ENCODE assay signal across 1 cellular context in the genomic region with DNA sequence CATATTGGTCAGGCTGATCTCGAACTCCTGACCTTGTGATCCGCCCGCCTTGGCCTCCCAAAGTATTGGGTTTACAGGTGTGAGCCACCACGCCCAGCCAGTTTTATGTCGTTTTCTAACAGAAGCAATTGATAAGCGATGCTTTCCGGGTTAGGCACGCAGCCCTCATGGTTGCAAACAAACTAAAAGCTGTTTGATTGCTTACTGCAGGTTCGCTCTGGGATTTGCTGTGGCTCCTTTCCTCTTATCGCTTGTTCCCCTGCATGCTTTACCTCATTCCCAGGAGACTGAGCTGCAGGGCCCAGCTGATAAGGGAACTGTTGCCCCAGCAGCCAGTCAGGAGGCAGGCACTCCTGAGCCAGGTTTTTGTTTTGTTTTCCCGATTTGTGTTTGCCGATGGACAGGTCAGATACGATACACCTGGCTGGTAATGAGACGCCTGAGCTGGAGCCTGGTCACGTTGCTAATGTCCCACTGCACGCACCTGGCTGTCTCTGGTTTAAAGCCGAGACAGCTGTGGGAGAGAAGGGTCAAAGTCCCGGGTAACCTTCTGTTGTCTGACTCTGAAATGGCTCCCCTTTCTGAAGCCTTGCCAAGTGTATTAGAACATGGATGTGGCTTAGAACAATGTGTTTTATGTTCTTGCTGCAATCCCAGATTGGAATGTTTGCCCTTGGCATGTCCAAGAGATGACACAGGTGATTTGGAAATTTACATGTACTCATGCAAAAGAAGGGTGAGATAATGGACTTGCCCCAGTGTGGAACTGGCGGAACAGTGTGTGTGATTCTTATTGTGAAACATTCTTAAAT.
TF ChIP-seq lines count a peak whose summit lies in the region.

No MANE protein-coding gene starts in this region.

TF ChIP-seq in IMR-90, 13 proteins besides CTCF, POLR2A, EP300 and RAD21:
- TF ChIP-seq SMC3 (IDR thresholded peaks at IDR 0.05; ENCODE audit: low read depth, low read length) (no peak), MXI1 (IDR thresholded peaks at IDR 0.05; ENCODE audit: borderline replicate concordance, low read depth, low read length) (no peak), CHD1 (IDR thresholded peaks at IDR 0.05; ENCODE audit: low read depth, low read length) (no peak), NFE2L2 (IDR thresholded peaks at IDR 0.05; ENCODE audit: low read depth, low read length) (no peak), FOS (IDR thresholded peaks at IDR 0.05; ENCODE audit: low read depth, low read length) (no peak), BHLHE40 (IDR thresholded peaks at IDR 0.05; ENCODE audit: low read depth, low read length) (no peak), MAZ (IDR thresholded peaks at IDR 0.05; ENCODE audit: borderline replicate concordance, low read depth, low read length) (no peak), RCOR1 (IDR thresholded peaks at IDR 0.05; ENCODE audit: insufficient replicate concordance, low read length) (no peak), CEBPB (IDR thresholded peaks at IDR 0.05; ENCODE audit: low read depth, low read length) (no peak), MAFK (IDR thresholded peaks at IDR 0.05; ENCODE audit: low read depth, low read length) (no peak), RFX5 (IDR thresholded peaks at IDR 0.05; ENCODE audit: low read depth, low read length) (no peak)
- TF ChIP-seq, protein P1, sequence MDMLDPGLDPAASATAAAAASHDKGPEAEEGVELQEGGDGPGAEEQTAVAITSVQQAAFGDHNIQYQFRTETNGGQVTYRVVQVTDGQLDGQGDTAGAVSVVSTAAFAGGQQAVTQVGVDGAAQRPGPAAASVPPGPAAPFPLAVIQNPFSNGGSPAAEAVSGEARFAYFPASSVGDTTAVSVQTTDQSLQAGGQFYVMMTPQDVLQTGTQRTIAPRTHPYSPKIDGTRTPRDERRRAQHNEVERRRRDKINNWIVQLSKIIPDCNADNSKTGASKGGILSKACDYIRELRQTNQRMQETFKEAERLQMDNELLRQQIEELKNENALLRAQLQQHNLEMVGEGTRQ (IDR thresholded peaks at IDR 0.05; ENCODE audit: low read depth, low read length): no peak
- TF ChIP-seq, protein P2, sequence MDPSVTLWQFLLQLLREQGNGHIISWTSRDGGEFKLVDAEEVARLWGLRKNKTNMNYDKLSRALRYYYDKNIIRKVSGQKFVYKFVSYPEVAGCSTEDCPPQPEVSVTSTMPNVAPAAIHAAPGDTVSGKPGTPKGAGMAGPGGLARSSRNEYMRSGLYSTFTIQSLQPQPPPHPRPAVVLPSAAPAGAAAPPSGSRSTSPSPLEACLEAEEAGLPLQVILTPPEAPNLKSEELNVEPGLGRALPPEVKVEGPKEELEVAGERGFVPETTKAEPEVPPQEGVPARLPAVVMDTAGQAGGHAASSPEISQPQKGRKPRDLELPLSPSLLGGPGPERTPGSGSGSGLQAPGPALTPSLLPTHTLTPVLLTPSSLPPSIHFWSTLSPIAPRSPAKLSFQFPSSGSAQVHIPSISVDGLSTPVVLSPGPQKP (IDR thresholded peaks at IDR 0.05; ENCODE audit: borderline replicate concordance, low read depth, low read length): no peak
